Comparison of ENCODE assay signal across 8 cellular contexts in the genomic region with DNA sequence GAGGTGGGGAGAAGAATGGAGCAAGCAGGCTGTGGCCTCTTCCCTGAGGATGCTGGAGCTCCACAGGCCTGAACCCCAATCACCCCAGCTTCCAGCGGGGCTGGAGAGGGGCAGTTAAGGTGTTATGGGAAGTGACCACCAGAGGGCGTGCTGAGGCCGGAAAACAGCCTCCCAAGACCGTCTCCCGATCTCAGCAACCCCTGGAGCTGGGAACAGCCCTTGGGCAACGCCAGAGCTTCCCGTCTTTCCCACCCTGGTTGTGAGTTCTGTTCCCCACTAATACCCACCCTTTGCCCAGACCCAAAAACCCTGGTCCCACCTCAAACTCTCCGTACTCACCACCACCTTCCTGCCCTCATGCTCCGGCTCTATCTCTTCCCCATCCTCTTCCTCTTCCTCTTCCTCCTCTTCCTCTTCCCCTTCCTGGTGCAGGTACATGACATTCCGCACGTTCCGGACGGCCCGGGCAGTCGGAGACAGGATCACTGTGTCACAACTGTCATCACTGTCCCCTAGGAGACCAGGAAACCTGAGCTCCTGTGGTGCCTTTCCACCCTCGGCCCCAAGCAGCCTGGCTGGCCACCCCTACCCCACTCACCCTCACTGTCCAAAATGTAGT. TPM values are rescaled to one million over a fixed set of nuclear protein-coding genes. Genes with fewer than 3 reads are reported as not detected.
DNase-seq lines count a peak whose midpoint lies in the region; ATAC-seq and TF ChIP-seq lines count a peak whose summit lies in the region.

No MANE protein-coding gene starts in this region.

- H4K20me1 ChIP-seq in DND-41 (ENCODE audit: insufficient read depth, low read length), result peaks cover 4% of the 10 kb centered on the region; the same call in 1 of the 2 replicates
- H4K20me1 ChIP-seq in SU-DHL-6 (ENCODE audit: low read depth, low read length), result no peaks in the 10 kb centered on the region

- no peak for TF ChIP-seq POLR2A in heart left ventricle (IDR thresholded peaks at IDR 0.05)

- TF ChIP-seq CTCF in DND-41 (IDR thresholded peaks at IDR 0.05; ENCODE audit: borderline replicate concordance, extremely low read depth, low read length, poor library complexity, severe bottlenecking), result peak; percentile 88
- peak; percentile 80 for TF ChIP-seq CTCF in SU-DHL-6 (IDR thresholded peaks at IDR 0.05; ENCODE audit: insufficient read depth, low read length, poor library complexity, severe bottlenecking)
- TF ChIP-seq CTCF in heart left ventricle (IDR thresholded peaks at IDR 0.05), result peak; percentile 86 to 95 (median 91)

- H2AFZ ChIP-seq in DND-41 (ENCODE audit: low read depth, low read length), result no peak overlapping the region
- no peak overlapping the region for H2AFZ ChIP-seq in SU-DHL-6 (ENCODE audit: low read depth, low read length, severe bottlenecking)

- H3K4me3 ChIP-seq in DND-41 (ENCODE audit: low read depth in 1 of 2, low read length in 2 of 2) (no peak overlapping the region), MG63 (no peak overlapping the region), SU-DHL-6 (ENCODE audit: insufficient read depth, low read length, poor library complexity, severe bottlenecking) (no peak overlapping the region), heart left ventricle (peak overlapping the region in 1 of 12 donors; percentile 10)

- no peak overlapping the region for H3K9ac ChIP-seq in DND-41 (ENCODE audit: low read depth, low read length)
- no peak overlapping the region; the same call in 1 of the 2 replicates for H3K9ac ChIP-seq in SU-DHL-6 (ENCODE audit: low read length)

- intact Hi-C loops in heart left ventricle (cut with DNase I), result loop anchor here (1.0 to 5.0 kb wide), 9 partner anchors 32 to 221 kb away; no protein-coding TSS in a partner anchor

- H3K4me2 ChIP-seq in DND-41 (ENCODE audit: insufficient read depth, low read length), result no peak overlapping the region
- no peak overlapping the region for H3K4me2 ChIP-seq in SU-DHL-6 (ENCODE audit: low read depth, low read length, poor library complexity, severe bottlenecking)

- H3K9me2 ChIP-seq in SU-DHL-6 (replicated peaks; ENCODE audit: insufficient read depth, low read length), result no peaks in the 10 kb centered on the region

- H3K27me3 ChIP-seq in DND-41 (ENCODE audit: insufficient read depth, low read length, poor library complexity), result no peaks in the 10 kb centered on the region
- no peaks in the 10 kb centered on the region for H3K27me3 ChIP-seq in MG63
- H3K27me3 ChIP-seq in SU-DHL-6 (ENCODE audit: low read length), result no peaks in the 10 kb centered on the region
- H3K27me3 ChIP-seq in heart left ventricle, result no peaks in the 10 kb centered on the region

- H3F3A ChIP-seq in SU-DHL-6 (ENCODE audit: insufficient read depth), result no peaks in the 10 kb centered on the region

- DNase-seq in DND-41 (peak; percentile 60), MG63 (peak; percentile 73), heart left ventricle (peak; percentile 78 to 87 (median 83)), pulmonary artery endothelial cell (ENCODE audit: low read depth, low spot score) (peak; percentile 50)

- ATAC-seq in DND-41 (ENCODE audit: insufficient read depth, low read depth), result peak; percentile 75
- peak; percentile 40 to 71 (median 50) for ATAC-seq in heart left ventricle
- no peak for ATAC-seq in HG02981 (IDR thresholded peaks at IDR 0.05; ENCODE audit: unreplicated experiment)
- no peak for ATAC-seq in HG03442 (IDR thresholded peaks at IDR 0.05; ENCODE audit: unreplicated experiment)

- H3K9me3 ChIP-seq in DND-41 (ENCODE audit: insufficient read depth, low read length, severe bottlenecking), result no peaks in the 10 kb centered on the region
- no peaks in the 10 kb centered on the region for H3K9me3 ChIP-seq in MG63
- no peaks in the 10 kb centered on the region for H3K9me3 ChIP-seq in SU-DHL-6 (ENCODE audit: insufficient read depth, low read length)
- H3K9me3 ChIP-seq in heart left ventricle, result no peaks in the 10 kb centered on the region

- H3K27ac ChIP-seq in DND-41 (ENCODE audit: low read length) (no peak overlapping the region), SU-DHL-6 (ENCODE audit: low read depth, low read length) (no peak overlapping the region), adipose tissue (ENCODE audit: low read depth, low read length) (peak overlapping the region; percentile 65), heart left ventricle (peak overlapping the region in 11 of 12 donors; percentile 39 to 86 (median 71))

- H3K36me3 ChIP-seq in DND-41 (ENCODE audit: insufficient read depth, low read length) (peaks cover 36% of the 10 kb centered on the region), MG63 (peaks cover 34% of the 10 kb centered on the region), SU-DHL-6 (ENCODE audit: low read length) (no peaks in the 10 kb centered on the region), heart left ventricle (peaks cover 0 to 79% (median 58%) of the 10 kb centered on the region in 9 donors)

- H3K79me2 ChIP-seq in DND-41 (ENCODE audit: insufficient read depth, low read length), result no peaks in the 10 kb centered on the region
- H3K79me2 ChIP-seq in SU-DHL-6 (ENCODE audit: insufficient read depth, low read length), result no peaks in the 10 kb centered on the region

- 12 to 23% (median 15%) methylated on average over 16 of the region's 16 CpGs for WGBS in adipose tissue, 3 donors
- 12 to 19% (median 13%) methylated on average over 16 of the region's 16 CpGs for WGBS in heart left ventricle, 4 donors

- no peaks in the 10 kb centered on the region for H3K4me1 ChIP-seq in DND-41 (ENCODE audit: insufficient read depth, low read length)
- H3K4me1 ChIP-seq in heart left ventricle, result peaks cover 5 to 97% (median 75%) of the 10 kb centered on the region in 12 donors

RNA-seq across cellular contexts. Expression of a gene that starts 13.1 kb away (rescaled TPM):
- 22.1 and 23.9 TPM in 2 replicates for total RNA-seq in MG63 (2014; rRNA removed; shearing (Covaris generic); ENCODE audit: low replicate concordance)
- polyA plus RNA-seq in adipose tissue (10 to 100 TPM; 26.9 to 66.7 (median 29.8) TPM), heart left ventricle (10 to 100 TPM; 26.0 to 94.7 TPM)
- total RNA-seq in heart left ventricle (10 to 100 TPM; 42.9 to 72.6 (median 48.5) TPM), pulmonary artery endothelial cell (20.0 and 21.8 TPM in 2 replicates)

RNA-seq across cellular contexts. Expression of a gene that starts 16.2 kb away (rescaled TPM):
- total RNA-seq in MG63 (2014; rRNA removed; shearing (Covaris generic); ENCODE audit: low replicate concordance), result 10.8 and 12.4 TPM in 2 replicates
- polyA plus RNA-seq in adipose tissue, result 100 to 1,000 TPM in 2 of 3 donors, 10 to 100 TPM in 1; 53.4 to 562 (median 225) TPM
- total RNA-seq in heart left ventricle, result 100 to 1,000 TPM in 3 of 9 donors, 10 to 100 TPM in 6; 56.0 to 193 (median 88.4) TPM
- polyA plus RNA-seq in heart left ventricle, result 100 to 1,000 TPM in 1 of 2 donors, 10 to 100 TPM in 1; 58.7 to 133 TPM
- 14.9 and 27.0 TPM in 2 replicates for total RNA-seq in pulmonary artery endothelial cell

RNA-seq across cellular contexts. Expression of a gene that starts 31.4 kb away (rescaled TPM):
- 37.5 and 66.3 TPM in 2 replicates for total RNA-seq in MG63 (2014; rRNA removed; shearing (Covaris generic); ENCODE audit: low replicate concordance)
- polyA plus RNA-seq in adipose tissue (100 to 1,000 TPM in 1 of 3 donors, 10 to 100 TPM in 2; 21.8 to 437 (median 83.9) TPM), heart left ventricle (10 to 100 TPM; 28.8 to 81.6 TPM)
- total RNA-seq in heart left ventricle (100 to 1,000 TPM in 3 of 9 donors, 10 to 100 TPM in 6; 18.3 to 132 (median 42.6) TPM), pulmonary artery endothelial cell (10.6 and 27.3 TPM in 2 replicates)

RNA-seq across cellular contexts. Expression of a gene that starts 37.2 kb away (rescaled TPM):
- not detected in 2 replicates for total RNA-seq in MG63 (2014; rRNA removed; shearing (Covaris generic); ENCODE audit: low replicate concordance)
- polyA plus RNA-seq in adipose tissue (under 1 TPM in 2 of 3 donors, not detected in 1; 0.08 to 0.09 TPM), heart left ventricle (not detected)
- total RNA-seq in heart left ventricle (under 1 TPM in 2 of 9 donors, not detected in 7; 0.20 to 0.27 TPM), pulmonary artery endothelial cell (not detected in 2 replicates)

RNA-seq across cellular contexts. Expression of a gene that starts 59.8 kb away (rescaled TPM):
- 684 and 692 TPM in 2 replicates for total RNA-seq in MG63 (2014; rRNA removed; shearing (Covaris generic); ENCODE audit: low replicate concordance)
- polyA plus RNA-seq in adipose tissue, result 100 to 1,000 TPM; 216 to 308 (median 253) TPM
- 100 to 1,000 TPM; 307 to 481 (median 348) TPM for total RNA-seq in heart left ventricle
- 100 to 1,000 TPM in 1 of 2 donors, 10 to 100 TPM in 1; 52.0 to 172 TPM for polyA plus RNA-seq in heart left ventricle
- total RNA-seq in pulmonary artery endothelial cell, result 1,078 and 1,340 TPM in 2 replicates

Comparison
In these comparisons a context has a peak if more than half of its experiments do, and no peak if none do; other contexts are left out.
1. ATAC-seq: peak in DND-41 (single experiment) and heart left ventricle (4 of 4); none in HG02981 (single experiment) and HG03442 (single experiment).
2. H3K27ac ChIP-seq: peak in adipose tissue (single experiment) and heart left ventricle (11 of 12); none in DND-41 (single experiment) and SU-DHL-6 (single experiment).
3. Peak in every context shown above with its lines, with median percentiles within 50 percentile points of each other: DNase-seq and CTCF ChIP-seq.